1 cellular context compared by ENCODE assay signal in the genomic region with DNA sequence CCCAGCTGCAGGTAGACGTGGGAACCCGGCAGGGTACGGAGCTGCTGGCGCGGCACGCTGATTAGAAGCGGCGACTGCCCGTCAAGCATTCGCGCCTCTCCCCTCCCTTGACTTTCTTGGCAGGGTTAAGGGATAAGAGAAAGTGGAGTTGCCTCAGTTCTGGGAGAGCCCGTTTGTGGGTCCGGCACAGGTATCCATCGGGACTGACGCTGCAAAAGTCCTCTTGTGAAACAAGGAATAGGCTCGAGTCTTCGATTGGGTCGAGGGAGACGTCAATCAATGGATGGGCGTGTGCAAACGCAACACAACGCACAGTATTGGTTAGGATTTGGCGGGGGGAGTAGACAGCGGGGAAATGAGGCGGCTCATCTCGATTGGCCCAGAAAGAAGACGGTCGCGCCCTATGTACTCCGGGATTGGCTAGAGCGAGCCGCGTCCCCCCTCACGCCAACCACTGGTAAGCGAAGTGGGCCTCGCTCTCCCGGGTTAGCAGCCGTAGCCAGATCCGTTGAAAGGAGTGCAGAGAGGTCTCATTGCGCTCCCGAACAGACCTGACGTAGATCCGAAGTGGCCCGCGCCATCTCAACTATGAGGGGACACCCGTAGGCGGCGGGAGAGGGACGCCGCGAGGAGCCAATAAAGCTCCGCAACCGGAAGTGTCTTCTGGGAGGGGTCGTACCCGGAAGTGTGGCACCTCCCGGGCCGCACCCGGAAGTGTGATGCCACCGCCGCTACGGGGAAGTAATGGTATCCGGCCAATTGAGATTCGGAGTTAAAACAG.
A peak's percentile ranks its signal among the peaks of the same experiment; 100 is the strongest.
TF ChIP-seq lines count a peak whose summit lies in the region.

A gene (plus strand): TSS at position 713 of the 781 bp plus-strand sequence. CDS start 296 bp downstream, outside the sequence.

TF ChIP-seq in GM12878, 131 proteins besides CTCF, POLR2A, EP300 and RAD21 (continued from another document):
- peak; percentile 86 for TF ChIP-seq IKZF1 (conservative IDR thresholded peaks at IDR 0.05)
- TF ChIP-seq, protein P1, sequence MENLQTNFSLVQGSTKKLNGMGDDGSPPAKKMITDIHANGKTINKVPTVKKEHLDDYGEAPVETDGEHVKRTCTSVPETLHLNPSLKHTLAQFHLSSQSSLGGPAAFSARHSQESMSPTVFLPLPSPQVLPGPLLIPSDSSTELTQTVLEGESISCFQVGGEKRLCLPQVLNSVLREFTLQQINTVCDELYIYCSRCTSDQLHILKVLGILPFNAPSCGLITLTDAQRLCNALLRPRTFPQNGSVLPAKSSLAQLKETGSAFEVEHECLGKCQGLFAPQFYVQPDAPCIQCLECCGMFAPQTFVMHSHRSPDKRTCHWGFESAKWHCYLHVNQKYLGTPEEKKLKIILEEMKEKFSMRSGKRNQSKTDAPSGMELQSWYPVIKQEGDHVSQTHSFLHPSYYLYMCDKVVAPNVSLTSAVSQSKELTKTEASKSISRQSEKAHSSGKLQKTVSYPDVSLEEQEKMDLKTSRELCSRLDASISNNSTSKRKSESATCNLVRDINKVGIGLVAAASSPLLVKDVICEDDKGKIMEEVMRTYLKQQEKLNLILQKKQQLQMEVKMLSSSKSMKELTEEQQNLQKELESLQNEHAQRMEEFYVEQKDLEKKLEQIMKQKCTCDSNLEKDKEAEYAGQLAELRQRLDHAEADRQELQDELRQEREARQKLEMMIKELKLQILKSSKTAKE (IDR thresholded peaks at IDR 0.05; ENCODE audit: low read depth, poor library complexity, severe bottlenecking): peak; percentile 36
- TF ChIP-seq ZNF217 (IDR thresholded peaks at IDR 0.05): no peak
- TF ChIP-seq NFYA (IDR thresholded peaks at IDR 0.05; ENCODE audit: borderline replicate concordance, low read depth, low read length): peak; percentile 72
- TF ChIP-seq NR2C2 (IDR thresholded peaks at IDR 0.05; ENCODE audit: borderline replicate concordance, control insufficient read depth, insufficient read length, low read depth): no peak
- TF ChIP-seq, protein P2, sequence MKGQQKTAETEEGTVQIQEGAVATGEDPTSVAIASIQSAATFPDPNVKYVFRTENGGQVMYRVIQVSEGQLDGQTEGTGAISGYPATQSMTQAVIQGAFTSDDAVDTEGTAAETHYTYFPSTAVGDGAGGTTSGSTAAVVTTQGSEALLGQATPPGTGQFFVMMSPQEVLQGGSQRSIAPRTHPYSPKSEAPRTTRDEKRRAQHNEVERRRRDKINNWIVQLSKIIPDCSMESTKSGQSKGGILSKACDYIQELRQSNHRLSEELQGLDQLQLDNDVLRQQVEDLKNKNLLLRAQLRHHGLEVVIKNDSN (IDR thresholded peaks at IDR 0.05; ENCODE audit: borderline replicate concordance, extremely low read length, insufficient read depth, low read depth, low read length): no peak
- TF ChIP-seq, protein P3, sequence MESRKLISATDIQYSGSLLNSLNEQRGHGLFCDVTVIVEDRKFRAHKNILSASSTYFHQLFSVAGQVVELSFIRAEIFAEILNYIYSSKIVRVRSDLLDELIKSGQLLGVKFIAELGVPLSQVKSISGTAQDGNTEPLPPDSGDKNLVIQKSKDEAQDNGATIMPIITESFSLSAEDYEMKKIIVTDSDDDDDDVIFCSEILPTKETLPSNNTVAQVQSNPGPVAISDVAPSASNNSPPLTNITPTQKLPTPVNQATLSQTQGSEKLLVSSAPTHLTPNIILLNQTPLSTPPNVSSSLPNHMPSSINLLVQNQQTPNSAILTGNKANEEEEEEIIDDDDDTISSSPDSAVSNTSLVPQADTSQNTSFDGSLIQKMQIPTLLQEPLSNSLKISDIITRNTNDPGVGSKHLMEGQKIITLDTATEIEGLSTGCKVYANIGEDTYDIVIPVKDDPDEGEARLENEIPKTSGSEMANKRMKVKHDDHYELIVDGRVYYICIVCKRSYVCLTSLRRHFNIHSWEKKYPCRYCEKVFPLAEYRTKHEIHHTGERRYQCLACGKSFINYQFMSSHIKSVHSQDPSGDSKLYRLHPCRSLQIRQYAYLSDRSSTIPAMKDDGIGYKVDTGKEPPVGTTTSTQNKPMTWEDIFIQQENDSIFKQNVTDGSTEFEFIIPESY (IDR thresholded peaks at IDR 0.05): no peak
- TF ChIP-seq ASH2L (IDR thresholded peaks at IDR 0.05; ENCODE audit: borderline replicate concordance, low read depth): no peak
- TF ChIP-seq TCF3 (IDR thresholded peaks at IDR 0.05; ENCODE audit: borderline replicate concordance, insufficient read depth, low read depth, low read length): peak; percentile 20; the same call in 1 of the 2 replicates
- TF ChIP-seq JUND (IDR thresholded peaks at IDR 0.05; ENCODE audit: low read depth, low read length): no peak
- TF ChIP-seq ZNF207 (IDR thresholded peaks at IDR 0.05; ENCODE audit: borderline replicate concordance): no peak
- no peak for TF ChIP-seq RCOR1 (conservative IDR thresholded peaks at IDR 0.05; ENCODE audit: low read depth, low read length)
- TF ChIP-seq ETV6 (conservative IDR thresholded peaks at IDR 0.05 in 1 of 2, IDR thresholded peaks at IDR 0.05 in 1 of 2; ENCODE audit: borderline replicate concordance in 1 of 2, low read depth in 1 of 2): peak in 1 of 2 experiments; percentile 98; a peak in 2 of 4 replicates
- TF ChIP-seq, protein P4, sequence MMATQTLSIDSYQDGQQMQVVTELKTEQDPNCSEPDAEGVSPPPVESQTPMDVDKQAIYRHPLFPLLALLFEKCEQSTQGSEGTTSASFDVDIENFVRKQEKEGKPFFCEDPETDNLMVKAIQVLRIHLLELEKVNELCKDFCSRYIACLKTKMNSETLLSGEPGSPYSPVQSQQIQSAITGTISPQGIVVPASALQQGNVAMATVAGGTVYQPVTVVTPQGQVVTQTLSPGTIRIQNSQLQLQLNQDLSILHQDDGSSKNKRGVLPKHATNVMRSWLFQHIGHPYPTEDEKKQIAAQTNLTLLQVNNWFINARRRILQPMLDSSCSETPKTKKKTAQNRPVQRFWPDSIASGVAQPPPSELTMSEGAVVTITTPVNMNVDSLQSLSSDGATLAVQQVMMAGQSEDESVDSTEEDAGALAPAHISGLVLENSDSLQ (IDR thresholded peaks at IDR 0.05): peak; percentile 99
